In genomic region chr12:121132601-121133481, GRCh38 we compare ENCODE assay signal across 8 cellular contexts. TPM values are rescaled to one million over a fixed set of nuclear protein-coding genes. Genes with fewer than 3 reads are reported as not detected.
DNase-seq lines count a peak whose midpoint lies in the region; ATAC-seq and TF ChIP-seq lines count a peak whose summit lies in the region.

Gene P2RX7 (plus strand): TSS chr12:121132876. CDS start chr12:121132971, 95 bp downstream.

- H3K9me3 ChIP-seq in OCI-LY1 (ENCODE audit: low read length) (no peaks in the 10 kb centered on the region), thyroid gland (no peaks in the 10 kb centered on the region)
- no peaks in the 10 kb centered on the region for H3K9me3 ChIP-seq in naive thymus-derived CD4-positive, alpha-beta T cell (ENCODE audit: control insufficient read depth in 2 of 3, low read length in 3 of 3)

- ATAC-seq in naive thymus-derived CD4-positive, alpha-beta T cell = peak; percentile 26
- no peak for ATAC-seq in HG03280 (IDR thresholded peaks at IDR 0.05; ENCODE audit: unreplicated experiment)

- peaks cover 47 to 73% (median 67%) of the 10 kb centered on the region in 7 donors for H3K4me1 Mint-ChIP-seq in naive thymus-derived CD4-positive, alpha-beta T cell

- CTCF ChIA-PET in naive thymus-derived CD4-positive, alpha-beta T cell (lab: Charles Lee) = interaction anchor here (0.6 to 1.0 kb wide), 3 partner anchors 24 to 98 kb away, joined by 3 read pairs; no protein-coding TSS in a partner anchor

- H3K27ac Mint-ChIP-seq in naive thymus-derived CD4-positive, alpha-beta T cell = peak within 1 kb of the TSS; percentile 19 to 93 (median 89)

- intact Hi-C loops in naive thymus-derived CD4-positive, alpha-beta T cell (cut with micrococcal nuclease) = loop anchor here in 1 of 2 donors (1.0 kb wide), 1 partner anchor 90 kb away; no protein-coding TSS in a partner anchor
- intact Hi-C loops in thyroid gland (cut with DNase I) = no loop called here

- H3F3A ChIP-seq in OCI-LY1 (ENCODE audit: insufficient read depth, low read length) = no peaks in the 10 kb centered on the region

- 0 out of 2 replicates have a peak within 1 kb of the TSS, but pooled peaks have one; percentile 4 for H2AFZ ChIP-seq in OCI-LY1 (ENCODE audit: low read length)

- H3K27ac ChIP-seq in OCI-LY1 (ENCODE audit: low read depth, low read length, poor library complexity, severe bottlenecking) (no peak within 1 kb of the TSS), thyroid gland (peak within 1 kb of the TSS in 2 of 3 donors; percentile 19 to 37)
- H3K27ac ChIP-seq in naive thymus-derived CD4-positive, alpha-beta T cell (ENCODE audit: low read depth, low read length) = peak within 1 kb of the TSS; percentile 50

- no peak for TF ChIP-seq POLR2A in thyroid gland (IDR thresholded peaks at IDR 0.05)

- peak within 1 kb of the TSS; percentile 26; the same call in 1 of the 2 replicates for H3K9ac ChIP-seq in OCI-LY1 (ENCODE audit: low read length)

- no peaks in the 10 kb centered on the region for H3K27me3 ChIP-seq in OCI-LY1 (ENCODE audit: insufficient read depth, low read length)
- H3K27me3 ChIP-seq in naive thymus-derived CD4-positive, alpha-beta T cell (ENCODE audit: control insufficient read depth in 2 of 2, insufficient read depth in 2 of 2, low read length in 2 of 2) = no peaks in the 10 kb centered on the region
- H3K27me3 ChIP-seq in thyroid gland = no peaks in the 10 kb centered on the region

- no peaks in the 10 kb centered on the region for H3K79me2 ChIP-seq in OCI-LY1 (ENCODE audit: insufficient read depth, low read length)

- peak; percentile 71 for DNase-seq in EH (ENCODE audit: low read depth)
- DNase-seq in HT-29 (ENCODE audit: low spot score) = peak; percentile 61
- DNase-seq in activated effector memory CD4-positive, alpha-beta T cell treated with Interleukin-2 at 50 U/mL for 16 hours = peak; percentile 27
- DNase-seq in fibroblast of the conjunctiva (ENCODE audit: low read depth) = peak; percentile 55
- peak; percentile 25 to 46 (median 41) for DNase-seq in naive thymus-derived CD4-positive, alpha-beta T cell
- DNase-seq in thyroid gland = peak; percentile 57 to 67

- no peaks in the 10 kb centered on the region for H3K27me3 Mint-ChIP-seq in naive thymus-derived CD4-positive, alpha-beta T cell

- H3K4me3 ChIP-seq in OCI-LY1 (ENCODE audit: low read depth, low read length, poor library complexity, severe bottlenecking) = peak within 1 kb of the TSS; percentile 52
- H3K4me3 ChIP-seq in naive thymus-derived CD4-positive, alpha-beta T cell (ENCODE audit: low read length) = peak within 1 kb of the TSS; percentile 82
- peak within 1 kb of the TSS in 1 of 3 donors; percentile 18 for H3K4me3 ChIP-seq in thyroid gland (replicated peaks in 1 of 3)

- TF ChIP-seq CTCF in OCI-LY1 (IDR thresholded peaks at IDR 0.05; ENCODE audit: low read length) = no peak
- TF ChIP-seq CTCF in thyroid gland (IDR thresholded peaks at IDR 0.05) = no peak

- peaks cover 31% of the 10 kb centered on the region for H3K4me1 ChIP-seq in OCI-LY1 (ENCODE audit: insufficient read depth, low read length, severe bottlenecking)
- peaks cover 32 to 42% of the 10 kb centered on the region in 2 donors for H3K4me1 ChIP-seq in naive thymus-derived CD4-positive, alpha-beta T cell (ENCODE audit: control insufficient read depth in 2 of 2, insufficient read depth in 2 of 2, low read length in 2 of 2)
- peaks cover 3 to 10% of the 10 kb centered on the region in 2 donors for H3K4me1 ChIP-seq in thyroid gland

- POLR2A ChIA-PET in naive thymus-derived CD4-positive, alpha-beta T cell (lab: Charles Lee) = interaction anchor here (0.6 to 1.0 kb wide), 4 partner anchors 32 to 157 kb away, joined by 3 to 4 read pairs (median 4); no protein-coding TSS in a partner anchor

- no peaks in the 10 kb centered on the region for H3K9me2 ChIP-seq in OCI-LY1 (ENCODE audit: low read depth, low read length)

- H3K4me3 Mint-ChIP-seq in naive thymus-derived CD4-positive, alpha-beta T cell = peak within 1 kb of the TSS; percentile 89 to 94 (median 90)

- H3K9me3 Mint-ChIP-seq in naive thymus-derived CD4-positive, alpha-beta T cell = peaks cover 0 to 5% (median 0%) of the 10 kb centered on the region in 11 donors

- no peaks in the 10 kb centered on the region for H3K36me3 ChIP-seq in OCI-LY1 (ENCODE audit: insufficient read depth, low read length)
- no peaks in the 10 kb centered on the region for H3K36me3 ChIP-seq in naive thymus-derived CD4-positive, alpha-beta T cell (ENCODE audit: control insufficient read depth in 2 of 3, insufficient read depth in 3 of 3, low read length in 3 of 3)
- H3K36me3 ChIP-seq in thyroid gland = no peaks in the 10 kb centered on the region

- 2 to 9% methylated on average over 22 to 25 of the region's 25 CpGs for WGBS in thyroid gland, 2 donors

- peaks cover 0 to 23% (median 0%) of the 10 kb centered on the region in 5 donors for H3K36me3 Mint-ChIP-seq in naive thymus-derived CD4-positive, alpha-beta T cell

- peak within 1 kb of the TSS; percentile 69 for H3K4me2 ChIP-seq in OCI-LY1 (ENCODE audit: low read length)

- H4K20me1 ChIP-seq in OCI-LY1 (ENCODE audit: insufficient read depth, low read length) = no peaks in the 10 kb centered on the region

RNA-seq across cellular contexts. Expression of gene P2RX7, which starts in this region (rescaled TPM):
- not detected in 2 replicates for total RNA-seq in HT-29 (2014; rRNA removed; shearing (Covaris generic))
- 10 to 100 TPM in 1 of 5 experiments, 1 to 10 TPM in 4; 4.1 to 14.7 (median 6.3) TPM for total RNA-seq in naive thymus-derived CD4-positive, alpha-beta T cell
- polyA plus RNA-seq in naive thymus-derived CD4-positive, alpha-beta T cell = 1 to 10 TPM; 2.0 to 5.1 TPM
- total RNA-seq in thyroid gland = 1 to 10 TPM in 1 of 4 donors, under 1 TPM in 3; 0.44 to 1.5 (median 0.73) TPM

Comparison
In these comparisons a context has a peak if more than half of its experiments do, and no peak if none do; other contexts are left out.
1. Peak in DNase-seq in HT-29; RNA of the gene not detected or under 1 TPM.